Comparison of ENCODE assay signal across 18 cellular contexts in the genomic region with DNA sequence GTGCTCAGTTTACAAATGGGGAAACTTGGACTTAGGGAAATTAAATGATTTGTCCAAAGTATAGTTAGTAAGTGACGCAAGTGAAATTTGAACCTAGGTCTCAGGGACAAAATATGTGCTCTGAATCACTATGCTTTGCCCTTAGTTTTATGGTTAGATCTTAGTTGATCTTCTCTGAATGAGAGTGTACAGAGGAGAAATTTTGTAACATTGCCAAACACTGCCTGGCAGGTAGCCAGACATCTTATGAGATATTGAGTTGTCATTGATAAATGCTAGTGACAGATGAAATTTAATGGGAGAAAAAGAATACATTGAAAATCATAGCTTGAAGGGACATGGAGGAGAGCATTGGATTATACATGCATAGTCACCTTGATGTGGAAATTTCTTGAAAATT.
DNase-seq lines count a peak whose midpoint lies in the region; ATAC-seq, FAIRE-seq and TF ChIP-seq lines count a peak whose summit lies in the region.
"Had no signal": no experiment of that assay in that cellular context is flagged by ENCODE, and none has a peak within 500 bp of the region (broad histone marks: within the 10 kb centered on the region; RNA-seq: fewer than 3 reads in every experiment).

No MANE protein-coding gene starts in this region.

- H3K4me3 Mint-ChIP-seq in activated CD4-positive, alpha-beta T cell treated with anti-CD3 and anti-CD28 coated beads for 36 hours: no peak overlapping the region
- H3K4me3 Mint-ChIP-seq: activated naive CD8-positive, alpha-beta T cell; effector memory CD8-positive, alpha-beta T cell; natural killer cell treated with Interleukin-12 subunit alpha and Interleukin-12 subunit beta and Interleukin-15 and Interleukin-18, amount 100 ng/mL, for 72 hours; T-helper 2 cell treated with Interferon-gamma antibody and Interleukin-4, amounts not matched to agents 5 μg/mL and 100 μg/mL, for 36 hours had no signal

- H3K9me3 ChIP-seq in mucosa of descending colon: no peaks in the 10 kb centered on the region
- H3K9me3 ChIP-seq: testis had no signal

- no peaks in the 10 kb centered on the region for H3K9me3 Mint-ChIP-seq in activated CD4-positive, alpha-beta T cell treated with anti-CD3 and anti-CD28 coated beads for 36 hours (ENCODE audit: low read depth)
- H3K9me3 Mint-ChIP-seq: effector memory CD8-positive, alpha-beta T cell; natural killer cell treated with Interleukin-12 subunit alpha and Interleukin-12 subunit beta and Interleukin-15 and Interleukin-18, amount 100 ng/mL, for 72 hours had no signal

- peaks cover 3% of the 10 kb centered on the region for H3K36me3 Mint-ChIP-seq in activated CD4-positive, alpha-beta T cell treated with anti-CD3 and anti-CD28 coated beads for 36 hours (ENCODE audit: low read depth)

- H3K4me1 Mint-ChIP-seq in activated CD4-positive, alpha-beta T cell treated with anti-CD3 and anti-CD28 coated beads for 36 hours: no peaks in the 10 kb centered on the region

- intact Hi-C loops in mucosa of descending colon (cut with DNase I, micrococcal nuclease): no loop called here
- intact Hi-C loops in activated CD4-positive, alpha-beta T cell treated with anti-CD3 and anti-CD28 coated beads for 36 hours (cut with DNase I, micrococcal nuclease): no loop called here

- CTCF ChIA-PET in activated CD4-positive, alpha-beta T cell treated with anti-CD3 and anti-CD28 coated beads for 36 hours (lab: Charles Lee): interaction anchor here (0.5 kb wide), 1 partner anchor 69 kb away, joined by 3 read pairs; no protein-coding TSS in a partner anchor

- H3K27me3 Mint-ChIP-seq in activated CD4-positive, alpha-beta T cell treated with anti-CD3 and anti-CD28 coated beads for 36 hours: no peaks in the 10 kb centered on the region
- H3K27me3 Mint-ChIP-seq: activated naive CD8-positive, alpha-beta T cell; effector memory CD8-positive, alpha-beta T cell; natural killer cell treated with Interleukin-12 subunit alpha and Interleukin-12 subunit beta and Interleukin-15 and Interleukin-18, amount 100 ng/mL, for 72 hours had no signal

- H3K36me3 ChIP-seq in bronchial epithelial cell (ENCODE audit: control insufficient read depth, insufficient read depth, low read length) (no peaks in the 10 kb centered on the region), mucosa of descending colon (ENCODE audit: low read depth) (no peaks in the 10 kb centered on the region)

- ATAC-seq in mucosa of descending colon: peak; percentile 83
- ATAC-seq in activated CD4-positive, alpha-beta T cell treated with anti-CD3 and anti-CD28 coated beads for 36 hours: no peak
- ATAC-seq: effector memory CD8-positive, alpha-beta T cell; natural killer cell treated with Interleukin-12 subunit alpha and Interleukin-12 subunit beta and Interleukin-15 and Interleukin-18, amount 100 ng/mL, for 72 hours had no signal

- no peak for TF ChIP-seq CTCF in bronchial epithelial cell (IDR thresholded peaks at IDR 0.05; ENCODE audit: insufficient read depth, low read length, severe bottlenecking)
- TF ChIP-seq CTCF in mucosa of descending colon (IDR thresholded peaks at IDR 0.05): no peak

- FAIRE-seq in bronchial epithelial cell (lab: Jason Lieb, UNC): no peak

- H3K27me3 ChIP-seq in bronchial epithelial cell (ENCODE audit: control insufficient read depth, insufficient read depth, low read length): no peaks in the 10 kb centered on the region
- H3K27me3 ChIP-seq: testis had no signal

- peaks cover 7% of the 10 kb centered on the region for H3K4me1 ChIP-seq in mucosa of descending colon (ENCODE audit: low read depth)
- H3K4me1 ChIP-seq: testis had no signal

- POLR2A ChIA-PET in activated CD4-positive, alpha-beta T cell treated with anti-CD3 and anti-CD28 coated beads for 36 hours (lab: Charles Lee): no interaction called here

- DNase-seq in EL (peak; percentile 35), M059J (ENCODE audit: low read depth) (peak; percentile 34), bronchial epithelial cell (ENCODE audit: low read depth) (peak; percentile 87), mucosa of descending colon (peak in 1 of 3 donors; percentile 42), occipital lobe (lab: John Stamatoyannopoulos, UW) (no peak)
- no peak for DNase-seq in activated CD4-positive, alpha-beta T cell treated with anti-CD3 and anti-CD28 coated beads for 48 hours
- no peak for DNase-seq in activated CD4-positive, alpha-beta T cell treated with anti-CD3 and anti-CD28 coated beads for 36 hours
- DNase-seq in activated CD4-positive, CD25-positive, alpha-beta regulatory T cell treated with anti-CD3 and anti-CD28 coated beads, Interleukin-2, amount 50 U/mL, for 72 hours: no peak
- DNase-seq: activated CD4-positive, alpha-beta T cell treated with anti-CD3 and anti-CD28 coated beads for 4 hours; caudate nucleus; effector memory CD8-positive, alpha-beta T cell; NCI-H1930; NK-92 treated with Interleukin-12 subunit alpha and Interleukin-12 subunit beta, amount 100 ng/mL, for 24 hours; Right ventricle myocardium superior; testis had no signal

- H3K4me3 ChIP-seq in bronchial epithelial cell (ENCODE audit: low read depth, low read length): no peak overlapping the region
- no peak overlapping the region for H3K4me3 ChIP-seq in mucosa of descending colon
- H3K4me3 ChIP-seq: testis had no signal

- no peak overlapping the region for H3K27ac Mint-ChIP-seq in activated CD4-positive, alpha-beta T cell treated with anti-CD3 and anti-CD28 coated beads for 36 hours
- H3K27ac Mint-ChIP-seq: activated naive CD8-positive, alpha-beta T cell; natural killer cell treated with Interleukin-12 subunit alpha and Interleukin-12 subunit beta and Interleukin-15 and Interleukin-18, amount 100 ng/mL, for 72 hours; T-helper 2 cell treated with Interferon-gamma antibody and Interleukin-4, amounts not matched to agents 5 μg/mL and 100 μg/mL, for 36 hours had no signal

Comparison
In these comparisons a context has a peak if more than half of its experiments do, and no peak if none do; other contexts are left out.
1. DNase-seq: peak in EL (single experiment), M059J (single experiment) and bronchial epithelial cell (single experiment); none in activated CD4-positive, alpha-beta T cell treated with anti-CD3 and anti-CD28 coated beads for 48 hours (single experiment), activated CD4-positive, alpha-beta T cell treated with anti-CD3 and anti-CD28 coated beads for 36 hours (single experiment), occipital lobe (single experiment) and activated CD4-positive, CD25-positive, alpha-beta regulatory T cell treated with anti-CD3 and anti-CD28 coated beads, Interleukin-2, amount 50 U/mL, for 72 hours (single experiment).